ENCODE assay signal across 11 cellular contexts in genomic region chr15:95669146-95669922, GRCh38.
DNase-seq lines count a peak whose midpoint lies in the region; ATAC-seq and TF ChIP-seq lines count a peak whose summit lies in the region.
"Had no signal": no experiment of that assay in that cellular context is flagged by ENCODE, and none has a peak within 500 bp of the region (broad histone marks: within the 10 kb centered on the region; RNA-seq: fewer than 3 reads in every experiment).

No MANE protein-coding gene starts in this region.

- peak in 3 of 8 donors; percentile 27 to 54 (median 44) for ATAC-seq in heart right ventricle

- TF ChIP-seq POLR2A in vagina (IDR thresholded peaks at IDR 0.05) = no peak

- no peaks in the 10 kb centered on the region for H3K79me2 ChIP-seq in hepatocyte

- H3K27ac ChIP-seq in heart right ventricle (peak overlapping the region in 9 of 10 donors; percentile 28 to 79 (median 61)), right atrium auricular region (peak overlapping the region in 1 of 2 donors; percentile 20), hepatocyte (no peak overlapping the region), vagina (peak overlapping the region; percentile 55)
- H3K27ac ChIP-seq: thoracic aorta had no signal

- no peak overlapping the region for H2AFZ ChIP-seq in hepatocyte

- H4K20me1 ChIP-seq in hepatocyte (ENCODE audit: insufficient read depth, poor library complexity, severe bottlenecking) = no peaks in the 10 kb centered on the region

- no peak for DNase-seq in heart right ventricle
- no peak for DNase-seq in right atrium auricular region (ENCODE audit: low spot score)
- peak; percentile 70 for DNase-seq in OCI-M1 (lab: John Stamatoyannopoulos, UW)
- DNase-seq in hepatocyte (ENCODE audit: low spot score) = no peak
- no peak for DNase-seq in vagina (ENCODE audit: extremely low spot score in 2 of 2)
- DNase-seq in putamen (ENCODE audit: low spot score) = no peak
- no peak for DNase-seq in stimulated activated CD4-positive, alpha-beta T cell treated with anti-CD3 and anti-CD28 coated beads, Interleukin-12 subunit alpha, Interleukin-12 subunit beta, amount 100 ng/mL, for 4 hours
- DNase-seq in NCI-H82 treated with DMSO at 0.1 percent for 48 hours (lab: John Stamatoyannopoulos, UW; ENCODE audit: unreplicated experiment) = no peak
- DNase-seq: DMS 273 treated with DMSO at 0.1 percent for 48 hours, NCI-H1417 treated with DMSO at 0.1 percent for 48 hours had no signal

- peak overlapping the region; percentile 44 for H3K4me2 ChIP-seq in hepatocyte

- H3K27me3 ChIP-seq in heart right ventricle = no peaks in the 10 kb centered on the region
- H3K27me3 ChIP-seq in right atrium auricular region = no peaks in the 10 kb centered on the region
- no peaks in the 10 kb centered on the region for H3K27me3 ChIP-seq in hepatocyte
- no peaks in the 10 kb centered on the region for H3K27me3 ChIP-seq in vagina

- intact Hi-C loops in heart right ventricle (cut with DNase I) = no loop called here
- intact Hi-C loops in vagina (cut with DNase I) = no loop called here

- H3K36me3 ChIP-seq in heart right ventricle = no peaks in the 10 kb centered on the region
- no peaks in the 10 kb centered on the region for H3K36me3 ChIP-seq in right atrium auricular region
- H3K36me3 ChIP-seq in hepatocyte (replicated peaks; ENCODE audit: insufficient read depth, low read depth) = no peaks in the 10 kb centered on the region
- H3K36me3 ChIP-seq in vagina = no peaks in the 10 kb centered on the region
- H3K36me3 ChIP-seq: thoracic aorta had no signal

- H3K4me1 ChIP-seq in heart right ventricle (peaks cover 0 to 9% (median 0%) of the 10 kb centered on the region in 9 donors), right atrium auricular region (no peaks in the 10 kb centered on the region), hepatocyte (ENCODE audit: insufficient read depth) (peaks cover 8% of the 10 kb centered on the region), vagina (peaks cover 10% of the 10 kb centered on the region)

- no peak for TF ChIP-seq CTCF in heart right ventricle (IDR thresholded peaks at IDR 0.05)
- no peak for TF ChIP-seq CTCF in right atrium auricular region (IDR thresholded peaks at IDR 0.05)
- no peak for TF ChIP-seq CTCF in hepatocyte (IDR thresholded peaks at IDR 0.05; ENCODE audit: poor library complexity)
- no peak for TF ChIP-seq CTCF in vagina (IDR thresholded peaks at IDR 0.05)

- H3K9me2 ChIP-seq in hepatocyte (replicated peaks; ENCODE audit: insufficient read depth) = no peaks in the 10 kb centered on the region

- WGBS in heart right ventricle, 2 donors = 52 to 59% methylated on average over 10 of the region's 10 CpGs
- WGBS in hepatocyte (ENCODE audit: low lambda C conversion rate, missing lambda C conversion rate) = 66% methylated on average over 10 of the region's 10 CpGs

- H3K4me3 ChIP-seq in heart right ventricle = peak overlapping the region in 8 of 10 donors; percentile 1 to 39 (median 24)
- H3K4me3 ChIP-seq in right atrium auricular region = peak overlapping the region in 1 of 2 donors; percentile 11
- H3K4me3 ChIP-seq in hepatocyte = no peak overlapping the region
- peak overlapping the region; percentile 26 to 39 for H3K4me3 ChIP-seq in vagina
- H3K4me3 ChIP-seq: thoracic aorta had no signal

- H3K9me3 ChIP-seq in heart right ventricle = no peaks in the 10 kb centered on the region
- no peaks in the 10 kb centered on the region for H3K9me3 ChIP-seq in right atrium auricular region
- H3K9me3 ChIP-seq in hepatocyte (ENCODE audit: low read depth) = no peaks in the 10 kb centered on the region
- no peaks in the 10 kb centered on the region for H3K9me3 ChIP-seq in vagina
- H3K9me3 ChIP-seq: thoracic aorta had no signal
